26 cellular contexts compared by ENCODE assay signal in the genomic region with DNA sequence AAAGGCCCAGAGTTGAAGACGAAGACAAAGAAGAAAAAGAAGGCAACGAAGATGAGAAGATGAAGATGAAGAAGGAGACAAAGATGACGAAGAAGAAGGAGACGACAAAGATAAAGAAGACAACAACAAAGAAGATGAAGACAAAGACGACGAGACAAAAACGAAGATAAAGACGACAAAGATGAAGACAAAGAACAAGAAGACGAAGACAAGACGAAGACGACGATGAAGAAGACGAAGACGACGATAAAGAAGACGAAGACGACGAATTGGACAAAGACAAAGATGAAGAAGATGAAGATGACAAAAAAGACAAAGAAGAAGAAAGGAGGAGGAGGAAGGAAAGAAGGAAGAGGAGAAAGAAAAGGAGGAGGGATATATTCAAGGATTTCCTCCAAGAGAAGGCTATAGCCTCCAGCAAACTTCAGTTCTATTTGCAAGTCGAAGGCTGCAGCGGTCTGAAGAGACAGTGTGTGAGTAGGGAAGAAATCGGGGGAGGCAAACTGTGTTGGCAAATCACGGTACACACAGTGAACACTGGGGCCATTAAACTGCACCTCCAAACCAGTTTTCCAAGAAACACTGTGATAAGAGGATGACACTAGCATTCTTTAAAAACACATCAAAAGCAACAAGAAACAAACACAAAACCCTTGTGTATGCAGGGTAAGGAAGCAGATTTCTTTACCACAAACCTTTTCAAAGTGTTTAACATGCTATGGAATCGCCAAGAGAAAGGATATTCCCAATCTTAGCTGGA. TPM values are rescaled to one million over a fixed set of nuclear protein-coding genes. Genes with fewer than 3 reads are reported as not detected.
DNase-seq lines count a peak whose midpoint lies in the region; ATAC-seq, FAIRE-seq and TF ChIP-seq lines count a peak whose summit lies in the region.
"Had no signal": no experiment of that assay in that cellular context is flagged by ENCODE, and none has a peak within 500 bp of the region (broad histone marks: within the 10 kb centered on the region; RNA-seq: fewer than 3 reads in every experiment).

No MANE protein-coding gene starts in this region.

- DNase-seq in activated T-cell treated with anti-CD3 and anti-CD28 coated beads, Interleukin-2, amount 50 U/mL, for 72 hours = no peak
- DNase-seq in activated T-cell treated with anti-CD3 and anti-CD28 coated beads for 4 hours (no peak), K562 (ENCODE audit: extremely low read depth in 1 of 4, low spot score in 3 of 4) (peak in 1 of 4 experiments; percentile 21), NCI-H2107 (lab: John Stamatoyannopoulos, UW) (no peak), coronary artery (ENCODE audit: low spot score) (no peak)
- DNase-seq: BE2C; CD4-positive, alpha-beta T cell; DMS153; GF-D8; H7; IMR-90; Karpas-422; MG63; NCI-H1092; NCI-H1436 treated with DMSO at 0.1 percent for 48 hours; NCI-H2029; NCI-H2171; NCI-H446; NCI-H526 treated with DMSO at 0.1 percent for 48 hours had no signal

- H3K79me2 ChIP-seq in K562 (ENCODE audit: control insufficient read depth, insufficient read depth, low read length) = no peaks in the 10 kb centered on the region

- no peak for TF ChIP-seq EP300 in K562 (IDR thresholded peaks at IDR 0.05; ENCODE audit: low read length)

- no TSS peak for BruUV-seq in K562 (replicated peaks; lab: Mats Ljungman, UMichigan)

- H3K27ac ChIP-seq in HEK293 (ENCODE audit: extremely low read depth, low read depth, low read length) (no peak overlapping the region), K562 (ENCODE audit: extremely low read depth, low read depth, low read length) (no peak overlapping the region), neutrophil (peak overlapping the region; percentile 77), coronary artery (no peak overlapping the region)
- H3K27ac ChIP-seq: HL-60 had no signal

- H3K36me3 Mint-ChIP-seq in activated T-cell treated with anti-CD3 and anti-CD28 coated beads, Interleukin-2, amount 50 U/mL, for 72 hours (ENCODE audit: insufficient read depth in 2 of 2) = peaks cover 25 to 35% of the 10 kb centered on the region in 2 donors

- H3K9ac ChIP-seq in K562 (ENCODE audit: insufficient read depth in 1 of 2, low read depth in 2 of 2, low read length in 2 of 2) = no peak overlapping the region

- no peak for TF ChIP-seq RAD21 in K562 (CRISPR knock-in tag; conservative IDR thresholded peaks at IDR 0.05 in 1 of 2, IDR thresholded peaks at IDR 0.05 in 1 of 2)

- intact Hi-C loops in K562 (cut with micrococcal nuclease) = no loop called here

- WGBS in K562 (ENCODE audit: insufficient coverage, low coverage, missing lambda C conversion rate) = 72% methylated on average over 23 of the region's 23 CpGs

- no peaks in the 10 kb centered on the region for H3K27me3 Mint-ChIP-seq in activated T-cell treated with anti-CD3 and anti-CD28 coated beads, Interleukin-2, amount 50 U/mL, for 72 hours (ENCODE audit: low read depth)
- H3K27me3 Mint-ChIP-seq: CD4-positive, alpha-beta T cell had no signal

- CTCF ChIA-PET in HEK293 (lab: Yijun Ruan, JAX) = no interaction called here
- CTCF ChIA-PET in K562 (lab: Yijun Ruan, JAX; ENCODE audit: low intra/inter-chr PET ratio) = no interaction called here

- H3K27me3 ChIP-seq in K562 (ENCODE audit: control insufficient read depth in 2 of 2, insufficient read depth in 2 of 2, low read length in 2 of 2) (no peaks in the 10 kb centered on the region), neutrophil (no peaks in the 10 kb centered on the region)
- H3K27me3 ChIP-seq: BE2C, MG63 had no signal

- peak; percentile 46 for FAIRE-seq in K562 (lab: Jason Lieb, UNC)
- FAIRE-seq: A204.1, GM12878 had no signal

- TF ChIP-seq POLR2A in K562 (conservative IDR thresholded peaks at IDR 0.05) = no peak

- no peaks in the 10 kb centered on the region for H3K9me3 Mint-ChIP-seq in activated T-cell treated with anti-CD3 and anti-CD28 coated beads, Interleukin-2, amount 50 U/mL, for 72 hours
- H3K9me3 Mint-ChIP-seq: CD4-positive, alpha-beta T cell had no signal

- no peak overlapping the region for H3K4me2 ChIP-seq in K562 (ENCODE audit: insufficient read depth, low read length)

- H3K4me3 Mint-ChIP-seq in activated T-cell treated with anti-CD3 and anti-CD28 coated beads, Interleukin-2, amount 50 U/mL, for 72 hours = no peak overlapping the region
- H3K4me3 Mint-ChIP-seq: CD4-positive, alpha-beta T cell had no signal

- H3K36me3 ChIP-seq in HEK293 (ENCODE audit: control insufficient read depth in 2 of 2, insufficient read depth in 1 of 2, low read length in 2 of 2) = peaks cover 24 to 97% of the 10 kb centered on the region in 2 experiments
- H3K36me3 ChIP-seq in K562 (ENCODE audit: control insufficient read depth, insufficient read depth, low read length) = peaks cover 67% of the 10 kb centered on the region
- H3K36me3 ChIP-seq in neutrophil = peaks cover 97% of the 10 kb centered on the region

- TF ChIP-seq CTCF in HEK293 (tag by site-specific recombination; IDR thresholded peaks at IDR 0.05) (no peak), K562 (IDR thresholded peaks at IDR 0.05 in 2 of 3, conservative IDR thresholded peaks at IDR 0.05 in 1 of 3; ENCODE audit: insufficient read depth in 2 of 3, low read depth in 1 of 3, low read length in 3 of 3) (no peak), neutrophil (IDR thresholded peaks at IDR 0.05) (no peak), coronary artery (IDR thresholded peaks at IDR 0.05) (no peak)

- H4K20me1 ChIP-seq in K562 (replicated peaks; ENCODE audit: control insufficient read depth, insufficient read depth, low read length) = no peaks in the 10 kb centered on the region

- peaks cover 18% of the 10 kb centered on the region for H3K4me1 Mint-ChIP-seq in activated T-cell treated with anti-CD3 and anti-CD28 coated beads, Interleukin-2, amount 50 U/mL, for 72 hours (ENCODE audit: low read depth)

- no peaks in the 10 kb centered on the region for H3K4me1 ChIP-seq in HEK293 (ENCODE audit: control insufficient read depth, insufficient read depth, low read length)
- peaks cover 0 to 4% of the 10 kb centered on the region in 2 experiments; a peak in 4 of 5 replicates for H3K4me1 ChIP-seq in K562 (replicated peaks in 1 of 2; ENCODE audit: control insufficient read depth in 2 of 2, insufficient read depth in 2 of 2, low read length in 2 of 2)
- H3K4me1 ChIP-seq in neutrophil (ENCODE audit: control insufficient read depth in 1 of 2, insufficient read depth in 1 of 2, low read depth in 1 of 2, low read length in 1 of 2) = peaks cover 0 to 16% of the 10 kb centered on the region in 2 experiments
- H3K4me1 ChIP-seq: BE2C, Caco-2 had no signal

- POLR2A ChIA-PET in HEK293 (lab: Yijun Ruan, JAX) = no interaction called here
- POLR2A ChIA-PET in K562 (lab: Yijun Ruan, JAX) = interaction anchor here (1.1 kb wide), 1 partner anchor 41 kb away, joined by 3 read pairs; no protein-coding TSS in a partner anchor

- no peak for ATAC-seq in activated T-cell treated with anti-CD3 and anti-CD28 coated beads, Interleukin-2, amount 50 U/mL, for 72 hours (replicated peaks in 1 of 2)
- ATAC-seq in K562 = no peak
- ATAC-seq: GM12878, Panc1 had no signal

- in situ Hi-C loops in K562 (cut with MboI) = no loop called here

- H3K9me3 ChIP-seq in HEK293 (ENCODE audit: control insufficient read depth, insufficient read depth, low read depth, low read length) (no peaks in the 10 kb centered on the region), K562 (replicated peaks; ENCODE audit: control insufficient read depth, insufficient read depth, low read depth, low read length) (no peaks in the 10 kb centered on the region), neutrophil (no peaks in the 10 kb centered on the region)
- H3K9me3 ChIP-seq: BE2C, Caco-2, MG63 had no signal

- H3K4me3 ChIP-seq in HEK293 (ENCODE audit: low read depth, low read length) = no peak overlapping the region
- no peak overlapping the region for H3K4me3 ChIP-seq in K562
- no peak overlapping the region for H3K4me3 ChIP-seq in neutrophil (ENCODE audit: low read depth in 1 of 2, low read length in 1 of 2)
- H3K4me3 ChIP-seq in coronary artery = no peak overlapping the region
- H3K4me3 ChIP-seq: GM12878, MG63 had no signal

- H2AFZ ChIP-seq in K562 (ENCODE audit: low read depth, low read length) = no peak overlapping the region

- peak overlapping the region; percentile 0 for H3K27ac Mint-ChIP-seq in activated T-cell treated with anti-CD3 and anti-CD28 coated beads, Interleukin-2, amount 50 U/mL, for 72 hours
- H3K27ac Mint-ChIP-seq: CD4-positive, alpha-beta T cell had no signal

- peaks cover under 1% of the 10 kb centered on the region for H3K9me1 ChIP-seq in K562 (ENCODE audit: control insufficient read depth, insufficient read depth, low read length)

RNA-seq across cellular contexts. Expression of a gene that starts 40.5 kb away (rescaled TPM):
- total RNA-seq in activated T-cell treated with anti-CD3 and anti-CD28 coated beads, Interleukin-2, amount 50 U/mL, for 72 hours = 10 to 100 TPM; 74.3 TPM
- 123 and 208 TPM in 2 replicates for total RNA-seq in K562 (2011; cell fraction: chromatin; rRNA removed; ENCODE audit: low replicate concordance)
- total RNA-seq in K562 (2011; cell fraction: nucleolus; rRNA removed) = 39.4 and 39.6 TPM in 2 replicates
- total RNA-seq in K562 (2011; cell fraction: nucleoplasm; rRNA removed) = 73.5 and 85.4 TPM in 2 replicates
- total RNA-seq in K562 (2014; rRNA removed) (8.8 and 11.7 TPM in 2 replicates), K562 (2014; rRNA removed; fragmentation: Illumina TruSeq; extraction: Trizol) (8.6 and 12.4 TPM in 2 replicates), K562 (2015; rRNA removed; fragmentation: Illumina TruSeq; extraction: Trizol) (8.8 and 9.1 TPM in 2 replicates), K562 (2021) (29.9 and 33.2 TPM in 2 replicates)
- polyA plus RNA-seq in K562 (2011; rRNA removed) (14.9 and 15.8 TPM in 2 replicates), K562 (2014; fragmentation: Illumina TruSeq; extraction: Trizol) (20.0 and 20.4 TPM in 2 replicates), K562 (2014; fragmentation: Nextera tagmentation; extraction: Ambion mirVana) (1 to 10 TPM; 4.7 to 5.3 TPM), K562 (2014; rRNA removed) (10.5 and 13.5 TPM in 2 replicates)
- polyA plus RNA-seq in K562 (2011; cell fraction: cytosol; rRNA removed) = 6.0 and 8.9 TPM in 2 replicates
- 55.8 and 66.2 TPM in 2 replicates for polyA plus RNA-seq in K562 (2011; cell fraction: nucleus; rRNA removed)
- 15.9 and 23.1 TPM in 2 replicates for polyA plus RNA-seq in K562 (2012)
- polyA minus RNA-seq in K562 (2011; rRNA and poly(A)+ RNA removed) = 27.3 and 31.8 TPM in 2 replicates
- 12.8 and 15.4 TPM in 2 replicates for polyA minus RNA-seq in K562 (2011; cell fraction: cytosol; rRNA and poly(A)+ RNA removed)
- 24.4 and 39.8 TPM in 2 replicates for polyA minus RNA-seq in K562 (2011; cell fraction: nucleus; rRNA and poly(A)+ RNA removed)

RNA-seq across cellular contexts. Expression of a gene that starts 47.6 kb away (rescaled TPM):
- total RNA-seq in activated T-cell treated with anti-CD3 and anti-CD28 coated beads, Interleukin-2, amount 50 U/mL, for 72 hours = 100 to 1,000 TPM; 106 to 122 TPM
- 97.1 and 106 TPM in 2 replicates for total RNA-seq in K562 (2011; cell fraction: chromatin; rRNA removed; ENCODE audit: low replicate concordance)
- 52.9 and 59.7 TPM in 2 replicates for total RNA-seq in K562 (2011; cell fraction: nucleolus; rRNA removed)
- 67.1 and 73.9 TPM in 2 replicates for total RNA-seq in K562 (2011; cell fraction: nucleoplasm; rRNA removed)
- total RNA-seq in K562 (2014; rRNA removed) (27.5 and 28.2 TPM in 2 replicates), K562 (2014; rRNA removed; fragmentation: Illumina TruSeq; extraction: Trizol) (34.7 and 43.9 TPM in 2 replicates), K562 (2015; rRNA removed; fragmentation: Illumina TruSeq; extraction: Trizol) (29.0 and 30.0 TPM in 2 replicates), K562 (2021) (48.2 and 59.9 TPM in 2 replicates)
- polyA plus RNA-seq in K562 (2011; rRNA removed) (21.7 and 24.8 TPM in 2 replicates), K562 (2014; fragmentation: Illumina TruSeq; extraction: Trizol) (39.2 and 40.4 TPM in 2 replicates), K562 (2014; fragmentation: Nextera tagmentation; extraction: Ambion mirVana) (1 to 10 TPM; 3.1 to 3.6 TPM), K562 (2014; rRNA removed) (31.0 and 32.2 TPM in 2 replicates)
- polyA plus RNA-seq in K562 (2011; cell fraction: cytosol; rRNA removed) = 24.6 and 27.8 TPM in 2 replicates
- polyA plus RNA-seq in K562 (2011; cell fraction: nucleus; rRNA removed) = 18.8 and 22.8 TPM in 2 replicates
- 30.4 and 37.2 TPM in 2 replicates for polyA plus RNA-seq in K562 (2012)
- polyA minus RNA-seq in K562 (2011; rRNA and poly(A)+ RNA removed) = 31.2 and 32.1 TPM in 2 replicates
- 27.2 and 29.6 TPM in 2 replicates for polyA minus RNA-seq in K562 (2011; cell fraction: cytosol; rRNA and poly(A)+ RNA removed)
- polyA minus RNA-seq in K562 (2011; cell fraction: nucleus; rRNA and poly(A)+ RNA removed) = 15.2 and 21.0 TPM in 2 replicates
